1 cellular context compared by ENCODE assay signal in genomic region chr5:56123531-56124243, GRCh38.
TF ChIP-seq lines count a peak whose summit lies in the region.

No MANE protein-coding gene starts in this region.

TF ChIP-seq in K562, 482 proteins besides CTCF, POLR2A, EP300 and RAD21 (continued from another document):
- TF ChIP-seq PHF20 (IDR thresholded peaks at IDR 0.05; ENCODE audit: partially characterized antibody): peak; percentile 84
- TF ChIP-seq TARDBP (IDR thresholded peaks at IDR 0.05): peak; percentile 96
- no peak for TF ChIP-seq ILK (tag; IDR thresholded peaks at IDR 0.05; ENCODE audit: borderline replicate concordance, low read depth)
- peak; percentile 68 for TF ChIP-seq ZBTB12 (CRISPR knock-in tag; IDR thresholded peaks at IDR 0.05)
- no peak for TF ChIP-seq SMC3 (conservative IDR thresholded peaks at IDR 0.05; ENCODE audit: insufficient read depth, low read depth, low read length)
- no peak for TF ChIP-seq GABPB2 (CRISPR knock-in tag; conservative IDR thresholded peaks at IDR 0.05)
- peak; percentile 76; the same call in 1 of the 2 replicates for TF ChIP-seq TCFL5 (CRISPR knock-in tag; conservative IDR thresholded peaks at IDR 0.05)
- TF ChIP-seq FOXJ2 (tag; IDR thresholded peaks at IDR 0.05): peak; percentile 91
- no peak for TF ChIP-seq ZNF699 (CRISPR knock-in tag; IDR thresholded peaks at IDR 0.05; ENCODE audit: insufficient replicate concordance)
- TF ChIP-seq CHAMP1 (IDR thresholded peaks at IDR 0.05): peak; percentile 98
- TF ChIP-seq IRF2 (CRISPR knock-in tag; IDR thresholded peaks at IDR 0.05): no peak
- TF ChIP-seq SREBF2 (CRISPR knock-in tag; IDR thresholded peaks at IDR 0.05): no peak
- TF ChIP-seq ZNF174 (CRISPR knock-in tag; IDR thresholded peaks at IDR 0.05): no peak
- TF ChIP-seq PURB (CRISPR knock-in tag; IDR thresholded peaks at IDR 0.05; ENCODE audit: low read depth): no peak
- TF ChIP-seq USF1 (CRISPR knock-in tag; IDR thresholded peaks at IDR 0.05): no peak
- peak; percentile 70 for TF ChIP-seq ZBTB2 (IDR thresholded peaks at IDR 0.05)
- no peak for TF ChIP-seq RBM22 (IDR thresholded peaks at IDR 0.05; ENCODE audit: low read depth, low read length, poor library complexity, severe bottlenecking)
- 0 out of 2 replicates have a peak, but pooled peaks have one; percentile 65 for TF ChIP-seq ZNF354B (CRISPR knock-in tag; IDR thresholded peaks at IDR 0.05)
- 0 out of 2 replicates have a peak, but pooled peaks have one; percentile 27 for TF ChIP-seq ZNF740 (CRISPR knock-in tag; IDR thresholded peaks at IDR 0.05)
- TF ChIP-seq ZNF740 (tag; IDR thresholded peaks at IDR 0.05): no peak
- peak; percentile 94 to 99 for TF ChIP-seq HDAC1 (IDR thresholded peaks at IDR 0.05)
- peak; percentile 74 to 89; a peak in 3 of 4 replicates for TF ChIP-seq MNT (conservative IDR thresholded peaks at IDR 0.05)
- TF ChIP-seq E2F3 (CRISPR knock-in tag; IDR thresholded peaks at IDR 0.05): no peak
